Comparison of ENCODE assay signal across 13 cellular contexts in genomic region chr22:43823353-43823908, GRCh38. TPM values are rescaled to one million over a fixed set of nuclear protein-coding genes. Genes with fewer than 3 reads are reported as not detected.
DNase-seq lines count a peak whose midpoint lies in the region; FAIRE-seq and TF ChIP-seq lines count a peak whose summit lies in the region.
"Had no signal": no experiment of that assay in that cellular context is flagged by ENCODE, and none has a peak within 500 bp of the region (broad histone marks: within the 10 kb centered on the region; RNA-seq: fewer than 3 reads in every experiment).

No MANE protein-coding gene starts in this region.

- H3K23ac ChIP-seq in neuronal stem cell (ENCODE audit: low read depth, low read length, poor library complexity) = no peak overlapping the region

- H3K9ac ChIP-seq in neuronal stem cell (ENCODE audit: low read depth, low read length, poor library complexity) = no peak overlapping the region

- H2BK15ac ChIP-seq in neuronal stem cell (ENCODE audit: low read length) = peak overlapping the region; percentile 3

- intact Hi-C loops in posterior vena cava (cut with DNase I) = no loop called here

- no CpG with 5 or more reads among the region's 13 CpGs for WGBS in neuronal stem cell (ENCODE audit: extremely low coverage in 2 of 2, insufficient read length in 2 of 2, insufficient replicate concordance in 1 of 2), 2 donors

- TF ChIP-seq POLR2A in GM12891 (IDR thresholded peaks at IDR 0.05; ENCODE audit: low read depth, low read length) = no peak

- TF ChIP-seq CTCF in epithelial cell of proximal tubule (conservative IDR thresholded peaks at IDR 0.05; ENCODE audit: low read depth, low read length) = no peak

- H3K14ac ChIP-seq in neuronal stem cell (ENCODE audit: low read length) = peak overlapping the region; percentile 86

- H3K4me3 ChIP-seq in epithelial cell of proximal tubule (ENCODE audit: low read depth, low read length) (no peak overlapping the region), neuronal stem cell (ENCODE audit: low read length in 2 of 2) (no peak overlapping the region)
- H3K4me3 ChIP-seq: GM12878 had no signal

- H4K91ac ChIP-seq in neuronal stem cell (ENCODE audit: low read depth, low read length, poor library complexity) = no peak overlapping the region

- no peak overlapping the region for H3K4me2 ChIP-seq in neuronal stem cell (ENCODE audit: insufficient read depth, low read length, poor library complexity, severe bottlenecking)

- peak overlapping the region; percentile 37 for H2AK5ac ChIP-seq in neuronal stem cell (ENCODE audit: low read depth, low read length)

- H3K9me3 ChIP-seq in neuronal stem cell (replicated peaks in 1 of 2; ENCODE audit: control insufficient read depth in 2 of 2, insufficient read depth in 1 of 2, low read depth in 1 of 2, low read length in 2 of 2) = peaks cover 0 to 9% of the 10 kb centered on the region in 2 donors

- peak; percentile 1 for DNase-seq in GM12891 (ENCODE audit: insufficient read length, low spot score)
- DNase-seq in NCI-H69 (lab: John Stamatoyannopoulos, UW) = peak; percentile 54
- peak; percentile 72 for DNase-seq in epithelial cell of proximal tubule (ENCODE audit: low read depth)
- DNase-seq in neuronal stem cell (ENCODE audit: low spot score) = no peak
- no peak for DNase-seq in activated CD4-positive, alpha-beta T cell treated with anti-CD3 and anti-CD28 coated beads for 4 hours
- DNase-seq in NCI-H2081 (lab: John Stamatoyannopoulos, UW) = no peak
- DNase-seq in posterior vena cava (ENCODE audit: low spot score) = no peak
- no peak for DNase-seq in stimulated activated CD4-positive, alpha-beta T cell treated with anti-CD3 and anti-CD28 coated beads, Interleukin-2, amount 100 ng/mL, for 24 hours
- DNase-seq: activated effector memory CD4-positive, alpha-beta T cell treated with Interleukin-2 at 50 U/mL for 16 hours; NCI-H2081 treated with DMSO at 0.1 percent for 48 hours had no signal

- no peak overlapping the region for H2BK120ac ChIP-seq in neuronal stem cell (ENCODE audit: low read depth, low read length)

- peak overlapping the region; percentile 52 for H3K18ac ChIP-seq in neuronal stem cell (ENCODE audit: low read length)

- peaks cover 2 to 26% of the 10 kb centered on the region in 2 donors for H3K36me3 ChIP-seq in neuronal stem cell (replicated peaks in 1 of 2; ENCODE audit: control insufficient read depth in 2 of 2, insufficient read depth in 2 of 2, low read length in 2 of 2)

- no peak overlapping the region for H2BK5ac ChIP-seq in neuronal stem cell (ENCODE audit: low read length)

- no peak overlapping the region for H2AFZ ChIP-seq in neuronal stem cell (ENCODE audit: low read length)

- no peaks in the 10 kb centered on the region for H3K27me3 ChIP-seq in neuronal stem cell (ENCODE audit: control insufficient read depth in 3 of 3, insufficient read depth in 3 of 3, low read depth in 1 of 3, low read length in 3 of 3)

- H4K8ac ChIP-seq in neuronal stem cell (ENCODE audit: low read depth, low read length) = no peak overlapping the region

- no peak for FAIRE-seq in GM12891 (lab: Jason Lieb, UNC)
- FAIRE-seq: GM12878 had no signal

- H3K79me1 ChIP-seq in neuronal stem cell (ENCODE audit: low read depth, low read length) = peaks cover 2% of the 10 kb centered on the region

- H3K4ac ChIP-seq in neuronal stem cell (ENCODE audit: low read length) = no peak overlapping the region

- H3K27ac ChIP-seq in neuronal stem cell (replicated peaks; ENCODE audit: low read length) = no peak overlapping the region

- peaks cover 14 to 20% of the 10 kb centered on the region in 2 donors for H3K4me1 ChIP-seq in neuronal stem cell (ENCODE audit: control insufficient read depth in 2 of 2, insufficient read depth in 1 of 2, low read depth in 1 of 2, low read length in 2 of 2)

- no peak overlapping the region for H2BK12ac ChIP-seq in neuronal stem cell (ENCODE audit: low read length)

TF ChIP-seq in GM12891, 5 proteins besides CTCF, POLR2A, EP300 and RAD21:
- TF ChIP-seq POLR2AphosphoS5 (IDR thresholded peaks at IDR 0.05; ENCODE audit: low read depth, low read length) = no peak
TF ChIP-seq in GM12891: peak in this region for 0.

RNA-seq across cellular contexts. Expression of gene EFCAB6, which starts 11.3 kb away (rescaled TPM):
- 0.19 TPM for polyA plus RNA-seq in GM12891 (2012; ENCODE audit: low read depth, missing spikeins)
- total RNA-seq in epithelial cell of proximal tubule (0.07 and 0.23 TPM in 2 replicates), posterior vena cava (1 to 10 TPM; 1.7 to 2.0 TPM)
- polyA plus RNA-seq in neuronal stem cell (2013, experiment 1 of 2) = 0.49 TPM
- polyA plus RNA-seq in neuronal stem cell (2013, experiment 2 of 2) = 0.48 TPM

RNA-seq across cellular contexts. Expression of gene SULT4A1, which starts 38.9 kb away (rescaled TPM):
- 0.12 TPM for polyA plus RNA-seq in GM12891 (2012; ENCODE audit: low read depth, missing spikeins)
- total RNA-seq in epithelial cell of proximal tubule = 0.51 and 2.1 TPM in 2 replicates
- 7.1 TPM for polyA plus RNA-seq in neuronal stem cell (2013, experiment 1 of 2)
- 7.0 TPM for polyA plus RNA-seq in neuronal stem cell (2013, experiment 2 of 2)
- total RNA-seq in posterior vena cava = not detected
- total RNA-seq: dermis microvascular lymphatic vessel endothelial cell; GM12878; naive thymus-derived CD8-positive, alpha-beta T cell had no signal
- polyA plus RNA-seq: GM12878; naive thymus-derived CD8-positive, alpha-beta T cell had no signal

Comparison
In these comparisons a context has a peak if more than half of its experiments do, and no peak if none do; other contexts are left out.
1. DNase-seq: peak in GM12891 (single experiment), NCI-H69 (single experiment) and epithelial cell of proximal tubule (single experiment); none in neuronal stem cell (single experiment), activated CD4-positive, alpha-beta T cell treated with anti-CD3 and anti-CD28 coated beads for 4 hours (0 of 2), NCI-H2081 (0 of 2), posterior vena cava (single experiment) and stimulated activated CD4-positive, alpha-beta T cell treated with anti-CD3 and anti-CD28 coated beads, Interleukin-2, amount 100 ng/mL, for 24 hours (0 of 2).